ENCODE assay signal across 8 cellular contexts in the genomic region with DNA sequence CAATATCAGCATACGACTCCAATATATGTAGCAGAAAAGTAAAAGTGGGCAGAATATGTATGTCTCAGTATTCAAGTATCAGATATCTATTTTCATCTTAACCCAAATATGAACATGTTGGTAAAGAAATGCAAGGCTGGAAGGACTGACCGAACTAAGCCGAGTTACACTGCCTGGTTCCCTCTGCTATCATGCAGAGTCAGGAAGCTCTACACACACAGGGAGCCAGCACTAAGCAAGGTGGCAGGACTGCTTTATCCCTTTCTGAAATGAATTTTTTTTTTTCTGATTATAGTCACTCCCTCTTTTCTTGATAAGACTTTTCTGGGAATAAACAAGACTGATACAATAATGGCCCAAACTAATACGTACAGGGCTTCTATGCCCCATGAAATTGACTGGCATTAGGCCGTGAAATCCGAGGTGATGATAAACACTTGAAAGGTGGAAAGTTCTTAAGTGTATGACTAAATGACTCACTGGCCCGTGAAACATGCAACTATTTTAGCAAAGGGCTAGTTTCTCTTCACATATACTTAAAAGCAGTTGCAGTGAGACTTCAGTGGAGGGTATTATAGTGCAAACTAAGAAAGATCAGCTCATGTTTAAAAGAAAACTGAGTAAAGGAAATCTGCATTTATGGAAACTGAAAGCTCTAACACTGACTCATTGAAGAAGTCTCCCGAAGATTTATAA. TPM values are rescaled to one million over a fixed set of nuclear protein-coding genes. Genes with fewer than 3 reads are reported as not detected.
DNase-seq lines count a peak whose midpoint lies in the region; ATAC-seq and TF ChIP-seq lines count a peak whose summit lies in the region.

No MANE protein-coding gene starts in this region.

- H3K27me3 ChIP-seq in left ventricle myocardium inferior (ENCODE audit: low read depth) (no peaks in the 10 kb centered on the region), right cardiac atrium (ENCODE audit: control insufficient read depth, insufficient read depth) (no peaks in the 10 kb centered on the region), smooth muscle cell (ENCODE audit: low read depth) (no peaks in the 10 kb centered on the region)

- H3K79me2 ChIP-seq in smooth muscle cell (ENCODE audit: low read depth): no peaks in the 10 kb centered on the region

- H3K27ac Mint-ChIP-seq in activated CD4-positive, alpha-beta memory T cell treated with anti-CD3 and anti-CD28 coated beads, Interleukin-2, amount 10 ng/mL, durations not matched to agents 7 days and 5 days: peak overlapping the region; percentile 94

- 77% methylated on average over 8 of the region's 8 CpGs for WGBS in right cardiac atrium
- 65% methylated on average over 8 of the region's 8 CpGs for WGBS in smooth muscle cell (ENCODE audit: low lambda C conversion rate)

- H4K20me1 ChIP-seq in smooth muscle cell (ENCODE audit: low read depth): no peaks in the 10 kb centered on the region

- peaks cover 7% of the 10 kb centered on the region for H3K9me3 Mint-ChIP-seq in activated CD4-positive, alpha-beta memory T cell treated with anti-CD3 and anti-CD28 coated beads, Interleukin-2, amount 10 ng/mL, durations not matched to agents 7 days and 5 days

- H3K9ac ChIP-seq in smooth muscle cell (ENCODE audit: low read depth): no peak overlapping the region

- ATAC-seq in right cardiac atrium (no peak), HG02981 (IDR thresholded peaks at IDR 0.05; ENCODE audit: unreplicated experiment) (peak; percentile 77)

- TF ChIP-seq CTCF in left ventricle myocardium inferior (IDR thresholded peaks at IDR 0.05; ENCODE audit: borderline replicate concordance): no peak
- TF ChIP-seq CTCF in smooth muscle cell (IDR thresholded peaks at IDR 0.05; ENCODE audit: borderline replicate concordance, insufficient read depth, poor library complexity, severe bottlenecking): no peak

- H3K36me3 ChIP-seq in left ventricle myocardium inferior (peaks cover 16% of the 10 kb centered on the region), smooth muscle cell (ENCODE audit: low read depth) (no peaks in the 10 kb centered on the region)

- peaks cover 89% of the 10 kb centered on the region for H3K4me1 Mint-ChIP-seq in activated CD4-positive, alpha-beta memory T cell treated with anti-CD3 and anti-CD28 coated beads, Interleukin-2, amount 10 ng/mL, durations not matched to agents 7 days and 5 days

- no peak overlapping the region for H2AFZ ChIP-seq in smooth muscle cell (ENCODE audit: low read depth)

- CTCF ChIA-PET in activated CD4-positive, alpha-beta memory T cell treated with anti-CD3 and anti-CD28 coated beads, Interleukin-2, amount 10 ng/mL, durations not matched to agents 7 days and 5 days (lab: Charles Lee): interaction anchor here (1.0 to 4.5 kb wide), 5 partner anchors 9 to 112 kb away, joined by 3 to 22 read pairs (median 4); a partner anchor contains a TSS

- no peak overlapping the region for H3K4me3 ChIP-seq in left ventricle myocardium inferior
- no peak overlapping the region for H3K4me3 ChIP-seq in right cardiac atrium (ENCODE audit: low read length)
- H3K4me3 ChIP-seq in smooth muscle cell: no peak overlapping the region

- no peak for DNase-seq in left ventricle myocardium inferior
- no peak for DNase-seq in right cardiac atrium
- DNase-seq in activated CD4-positive, alpha-beta memory T cell treated with anti-CD3 and anti-CD28 coated beads, Interleukin-2, amount 10 ng/mL, durations not matched to agents 7 days and 5 days: peak; percentile 29
- DNase-seq in smooth muscle cell (lab: John Stamatoyannopoulos, UW; ENCODE audit: unreplicated experiment): no peak
- no peak for DNase-seq in OCI-M2 (lab: John Stamatoyannopoulos, UW; ENCODE audit: unreplicated experiment)
- no peak for DNase-seq in posterior vena cava (ENCODE audit: low spot score)
- DNase-seq in islet precursor cell: no peak

- POLR2A ChIA-PET in activated CD4-positive, alpha-beta memory T cell treated with anti-CD3 and anti-CD28 coated beads, Interleukin-2, amount 10 ng/mL, durations not matched to agents 7 days and 5 days (lab: Charles Lee): interaction anchor here (0.7 to 8.5 kb wide), 8 partner anchors 10 to 105 kb away, joined by 3 to 142 read pairs (median 21); a partner anchor contains a TSS

- no peaks in the 10 kb centered on the region for H3F3A ChIP-seq in smooth muscle cell (ENCODE audit: low read depth)

- no peaks in the 10 kb centered on the region for H3K27me3 Mint-ChIP-seq in activated CD4-positive, alpha-beta memory T cell treated with anti-CD3 and anti-CD28 coated beads, Interleukin-2, amount 10 ng/mL, durations not matched to agents 7 days and 5 days

- H3K4me1 ChIP-seq in left ventricle myocardium inferior: peaks cover 18% of the 10 kb centered on the region
- H3K4me1 ChIP-seq in right cardiac atrium (ENCODE audit: control insufficient read depth, insufficient read depth, low read length): no peaks in the 10 kb centered on the region
- H3K4me1 ChIP-seq in smooth muscle cell (ENCODE audit: low read depth): no peaks in the 10 kb centered on the region

- peaks cover 17% of the 10 kb centered on the region for H3K9me3 ChIP-seq in left ventricle myocardium inferior (replicated peaks)
- no peaks in the 10 kb centered on the region for H3K9me3 ChIP-seq in right cardiac atrium (ENCODE audit: control insufficient read depth, low read length)
- H3K9me3 ChIP-seq in smooth muscle cell (replicated peaks; ENCODE audit: low read depth): no peaks in the 10 kb centered on the region

- peak overlapping the region; percentile 14 for H3K4me2 ChIP-seq in smooth muscle cell

- H3K4me3 Mint-ChIP-seq in activated CD4-positive, alpha-beta memory T cell treated with anti-CD3 and anti-CD28 coated beads, Interleukin-2, amount 10 ng/mL, durations not matched to agents 7 days and 5 days: peak overlapping the region; percentile 72

- H3K27ac ChIP-seq in left ventricle myocardium inferior (replicated peaks): peak overlapping the region; percentile 0
- H3K27ac ChIP-seq in right cardiac atrium (ENCODE audit: low read length): no peak overlapping the region
- no peak overlapping the region for H3K27ac ChIP-seq in smooth muscle cell (ENCODE audit: low read depth)

- H3K36me3 Mint-ChIP-seq in activated CD4-positive, alpha-beta memory T cell treated with anti-CD3 and anti-CD28 coated beads, Interleukin-2, amount 10 ng/mL, durations not matched to agents 7 days and 5 days (ENCODE audit: low read depth): peaks cover 69% of the 10 kb centered on the region

- intact Hi-C loops in left ventricle myocardium inferior (cut with micrococcal nuclease) (no loop called here), right cardiac atrium (cut with DNase I) (no loop called here), posterior vena cava (cut with DNase I) (no loop called here)

RNA-seq across cellular contexts. Expression of a gene that starts 14.9 kb away (rescaled TPM):
- total RNA-seq in left ventricle myocardium inferior (4.4 TPM), right cardiac atrium (under 1 TPM; 0.54 to 0.77 (median 0.59) TPM), smooth muscle cell (29.5 and 32.0 TPM in 2 replicates), posterior vena cava (1 to 10 TPM; 2.4 to 5.1 TPM)
- polyA plus RNA-seq in right cardiac atrium (0.52 TPM), smooth muscle cell (17.6 and 24.8 TPM in 2 replicates)
- total RNA-seq in activated CD4-positive, alpha-beta memory T cell treated with anti-CD3 and anti-CD28 coated beads, Interleukin-2, amount 10 ng/mL, durations not matched to agents 7 days and 5 days: 100 to 1,000 TPM; 122 to 126 TPM
